In genomic region chr19:34998777-34999497, GRCh38 we compare ENCODE assay signal across 7 cellular contexts. TPM values are rescaled to one million over a fixed set of nuclear protein-coding genes. Genes with fewer than 3 reads are reported as not detected.
DNase-seq lines count a peak whose midpoint lies in the region; FAIRE-seq and TF ChIP-seq lines count a peak whose summit lies in the region.

No MANE protein-coding gene starts in this region.

- peak overlapping the region; percentile 83 for H3K4me2 ChIP-seq in keratinocyte (ENCODE audit: control insufficient read depth, extremely low read depth, insufficient read depth, low read depth, low read length)

- no peak for TF ChIP-seq CTCF in keratinocyte (optimal IDR thresholded peaks at IDR 0.05 in 1 of 3, IDR thresholded peaks at IDR 0.05 in 1 of 3, conservative IDR thresholded peaks at IDR 0.05 in 1 of 3; ENCODE audit: extremely low read depth in 1 of 3, insufficient read depth in 2 of 3, low read length in 3 of 3)

- H3K9me1 ChIP-seq in keratinocyte (ENCODE audit: control insufficient read depth, extremely low read depth, insufficient read depth, low read length), result no peaks in the 10 kb centered on the region

- H3K9ac ChIP-seq in HUES48 (ENCODE audit: low read depth, low read length), result peak overlapping the region; percentile 86; the same call in 1 of the 2 replicates
- peak overlapping the region; percentile 77 for H3K9ac ChIP-seq in keratinocyte (ENCODE audit: control insufficient read depth, extremely low read depth, insufficient read depth, low read length)
- peak overlapping the region in 4 of 5 donors; percentile 83 to 95 (median 86) for H3K9ac ChIP-seq in subcutaneous abdominal adipose tissue (ENCODE audit: low read length in 5 of 5)

- H3K4me1 ChIP-seq in HUES48 (ENCODE audit: control insufficient read depth, insufficient read depth, low read length) (peaks cover 33% of the 10 kb centered on the region), keratinocyte (ENCODE audit: control insufficient read depth, extremely low read depth, insufficient read depth, low read length) (peaks cover 15% of the 10 kb centered on the region), subcutaneous abdominal adipose tissue (ENCODE audit: control insufficient read depth in 5 of 5, insufficient read depth in 5 of 5, low read length in 5 of 5) (peaks cover 12 to 85% (median 47%) of the 10 kb centered on the region in 5 donors)

- DNase-seq in keratinocyte (ENCODE audit: low read depth, low spot score) (no peak), NCI-H2081 (lab: John Stamatoyannopoulos, UW) (no peak), AG20443 (ENCODE audit: low spot score) (no peak), Ammon's horn (ENCODE audit: low spot score) (no peak)

- dilution Hi-C loops in keratinocyte (cut with MboI; ENCODE audit: extremely low pct_ligation_motif_present, low sequenced_read_pairs), result no loop called here

- H3K79me2 ChIP-seq in keratinocyte (ENCODE audit: control insufficient read depth, insufficient read depth, low read length), result peaks cover 26% of the 10 kb centered on the region

- no peak for FAIRE-seq in keratinocyte (lab: Jason Lieb, UNC)

- H2AFZ ChIP-seq in keratinocyte (ENCODE audit: control insufficient read depth, low read length), result peak overlapping the region; percentile 92

- H3K4me3 ChIP-seq in HUES48 (ENCODE audit: low read depth, low read length), result peak overlapping the region; percentile 74
- peak overlapping the region in 1 of 3 experiments; percentile 76 for H3K4me3 ChIP-seq in keratinocyte (ENCODE audit: control insufficient read depth in 2 of 3, extremely low read depth in 1 of 3, insufficient read depth in 2 of 3, low read depth in 1 of 3, low read length in 3 of 3)
- H3K4me3 ChIP-seq in subcutaneous abdominal adipose tissue (ENCODE audit: low read depth in 1 of 5, low read length in 5 of 5), result peak overlapping the region; percentile 71 to 86 (median 76)

- peak overlapping the region; percentile 99 for H3K27ac ChIP-seq in HUES48 (ENCODE audit: low read depth, low read length)
- peak overlapping the region; percentile 96 for H3K27ac ChIP-seq in angular gyrus (ENCODE audit: low read depth, low read length)
- H3K27ac ChIP-seq in keratinocyte (ENCODE audit: control insufficient read depth, insufficient read depth, low read length), result no peak overlapping the region
- peak overlapping the region; percentile 99 for H3K27ac ChIP-seq in subcutaneous abdominal adipose tissue (ENCODE audit: low read depth, low read length)

- H3K27me3 ChIP-seq in HUES48 (ENCODE audit: control insufficient read depth, insufficient read depth, low read length) (no peaks in the 10 kb centered on the region), keratinocyte (ENCODE audit: control insufficient read depth, extremely low read depth, insufficient read depth, low read length) (no peaks in the 10 kb centered on the region), subcutaneous abdominal adipose tissue (ENCODE audit: control insufficient read depth in 5 of 5, insufficient read depth in 4 of 5, low read length in 5 of 5) (no peaks in the 10 kb centered on the region)

- H3K36me3 ChIP-seq in HUES48 (ENCODE audit: control insufficient read depth, insufficient read depth, low read length) (peaks cover 16% of the 10 kb centered on the region), keratinocyte (ENCODE audit: control insufficient read depth in 2 of 2, extremely low read depth in 1 of 2, insufficient read depth in 2 of 2, low read length in 2 of 2) (peaks cover 0 to 6% of the 10 kb centered on the region in 2 experiments), subcutaneous abdominal adipose tissue (ENCODE audit: control insufficient read depth in 5 of 5, insufficient read depth in 5 of 5, low read length in 5 of 5) (peaks cover 0 to 9% (median 7%) of the 10 kb centered on the region in 5 donors)

- H4K20me1 ChIP-seq in keratinocyte (ENCODE audit: control insufficient read depth, extremely low read depth, insufficient read depth, low read length), result peaks cover 2% of the 10 kb centered on the region

- no peaks in the 10 kb centered on the region for H3K9me3 ChIP-seq in HUES48 (ENCODE audit: control insufficient read depth, insufficient read depth, low read length)
- H3K9me3 ChIP-seq in keratinocyte (ENCODE audit: control insufficient read depth, low read depth, low read length), result no peaks in the 10 kb centered on the region
- no peaks in the 10 kb centered on the region for H3K9me3 ChIP-seq in subcutaneous abdominal adipose tissue (ENCODE audit: control insufficient read depth in 5 of 5, low read length in 5 of 5)

RNA-seq across cellular contexts. Expression of gene GRAMD1A, which starts 1.2 kb away (rescaled TPM):
- 22.1 to 26.8 TPM (median 24.6 TPM) in 3 replicates for polyA plus RNA-seq in keratinocyte
- polyA plus RNA-seq in keratinocyte (2011; ENCODE audit: low read depth), result 10.2 TPM
- 24.4 and 28.2 TPM in 2 replicates for polyA plus RNA-seq in keratinocyte (2011; cell fraction: cytosol; rRNA removed)
- polyA plus RNA-seq in keratinocyte (2011; cell fraction: nucleus; rRNA removed), result 44.1 and 73.3 TPM in 2 replicates
- polyA plus RNA-seq in keratinocyte (2012; ENCODE audit: low replicate concordance), result 14.2 and 25.5 TPM in 2 replicates
- 23.0 to 35.5 TPM (median 26.0 TPM) in 3 replicates for polyA minus RNA-seq in keratinocyte
- 21.9 TPM for polyA minus RNA-seq in keratinocyte (2011; cell fraction: cytosol; rRNA and poly(A)+ RNA removed)
- polyA minus RNA-seq in keratinocyte (2011; cell fraction: nucleus; rRNA and poly(A)+ RNA removed), result 15.7 and 19.5 TPM in 2 replicates

RNA-seq across cellular contexts. Expression of gene SCN1B, which starts 31.3 kb away (rescaled TPM):
- 0.30 to 0.46 TPM (median 0.45 TPM) in 3 replicates for polyA plus RNA-seq in keratinocyte
- not detected for polyA plus RNA-seq in keratinocyte (2011; ENCODE audit: low read depth)
- polyA plus RNA-seq in keratinocyte (2011; cell fraction: cytosol; rRNA removed), result 0.17 and 0.60 TPM in 2 replicates
- polyA plus RNA-seq in keratinocyte (2011; cell fraction: nucleus; rRNA removed), result 0.36 and 0.69 TPM in 2 replicates
- 0.13 and 0.31 TPM in 2 replicates for polyA plus RNA-seq in keratinocyte (2012; ENCODE audit: low replicate concordance)
- 0.13 to 0.54 TPM in 2 of 3 replicates, not detected in the other for polyA minus RNA-seq in keratinocyte
- polyA minus RNA-seq in keratinocyte (2011; cell fraction: cytosol; rRNA and poly(A)+ RNA removed), result not detected
- polyA minus RNA-seq in keratinocyte (2011; cell fraction: nucleus; rRNA and poly(A)+ RNA removed), result 0.21 and 0.54 TPM in 2 replicates

RNA-seq across cellular contexts. Expression of gene ZNF792, which starts 34.9 kb away (rescaled TPM):
- polyA plus RNA-seq in keratinocyte, result 1.9 to 2.5 TPM (median 2.0 TPM) in 3 replicates
- polyA plus RNA-seq in keratinocyte (2011; ENCODE audit: low read depth), result not detected
- polyA plus RNA-seq in keratinocyte (2011; cell fraction: cytosol; rRNA removed), result 1.2 and 1.4 TPM in 2 replicates
- polyA plus RNA-seq in keratinocyte (2011; cell fraction: nucleus; rRNA removed), result 2.1 and 2.2 TPM in 2 replicates
- 0.37 and 1.6 TPM in 2 replicates for polyA plus RNA-seq in keratinocyte (2012; ENCODE audit: low replicate concordance)
- polyA minus RNA-seq in keratinocyte, result 2.7 to 4.9 TPM (median 4.8 TPM) in 3 replicates
- polyA minus RNA-seq in keratinocyte (2011; cell fraction: cytosol; rRNA and poly(A)+ RNA removed), result 1.3 TPM
- polyA minus RNA-seq in keratinocyte (2011; cell fraction: nucleus; rRNA and poly(A)+ RNA removed), result 4.1 and 6.6 TPM in 2 replicates

RNA-seq across cellular contexts. Expression of gene HPN, which starts 42.6 kb away (rescaled TPM):
- polyA plus RNA-seq in keratinocyte, result not detected in 3 replicates
- not detected for polyA plus RNA-seq in keratinocyte (2011; ENCODE audit: low read depth)
- polyA plus RNA-seq in keratinocyte (2011; cell fraction: cytosol; rRNA removed), result not detected in 2 replicates
- polyA plus RNA-seq in keratinocyte (2011; cell fraction: nucleus; rRNA removed), result not detected in 2 replicates
- not detected in 2 replicates for polyA plus RNA-seq in keratinocyte (2012; ENCODE audit: low replicate concordance)
- not detected in 3 replicates for polyA minus RNA-seq in keratinocyte
- not detected for polyA minus RNA-seq in keratinocyte (2011; cell fraction: cytosol; rRNA and poly(A)+ RNA removed)
- not detected in 2 replicates for polyA minus RNA-seq in keratinocyte (2011; cell fraction: nucleus; rRNA and poly(A)+ RNA removed)
